In the genomic region with DNA sequence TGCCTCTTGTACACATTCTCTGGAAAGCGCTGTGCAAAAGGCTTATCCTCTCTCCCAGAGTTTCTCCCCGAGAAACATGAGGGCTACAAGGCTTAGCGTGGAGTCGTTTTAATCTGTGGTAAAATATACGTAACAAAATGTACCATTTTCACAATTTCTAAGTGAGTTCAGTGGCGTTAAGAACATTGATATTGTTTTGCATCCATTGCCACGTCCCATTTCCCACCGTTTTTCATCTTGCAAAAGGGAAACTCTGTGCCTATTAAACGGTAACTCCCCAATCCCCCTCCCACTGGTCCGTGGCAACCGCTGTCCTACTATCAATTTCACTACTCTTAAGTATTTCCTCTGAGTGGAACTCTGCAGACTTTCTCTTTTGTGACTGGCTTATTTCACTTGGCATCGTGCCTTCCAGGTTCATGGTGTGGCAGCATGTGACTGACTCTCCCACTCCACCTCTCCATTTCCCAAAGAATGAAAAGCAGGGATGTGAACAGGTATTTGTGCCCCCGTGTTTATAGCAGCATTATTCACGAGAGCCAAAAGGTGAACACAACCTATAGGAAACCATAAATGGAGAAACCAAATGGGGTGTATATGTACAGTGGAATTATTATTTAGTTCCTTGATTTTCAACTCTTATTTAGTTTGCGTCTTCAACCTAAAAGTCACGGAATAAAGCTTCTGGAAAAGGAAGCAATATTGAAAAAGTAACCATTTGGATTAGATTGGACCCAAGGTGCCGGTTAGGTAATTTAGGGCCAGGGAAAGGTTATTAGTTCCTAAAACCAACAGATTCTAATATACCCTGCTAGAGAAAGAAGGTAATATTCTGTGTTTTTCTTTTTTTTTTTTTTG, we compare ENCODE assay signal across 8 cellular contexts. TPM values are rescaled to one million over a fixed set of nuclear protein-coding genes. Genes with fewer than 3 reads are reported as not detected.
DNase-seq lines count a peak whose midpoint lies in the region; ATAC-seq and TF ChIP-seq lines count a peak whose summit lies in the region.

No MANE protein-coding gene starts in this region.

- no peak for TF ChIP-seq EP300 in gastroesophageal sphincter (IDR thresholded peaks at IDR 0.05)

- no peaks in the 10 kb centered on the region for H3K27me3 Mint-ChIP-seq in CD14-positive monocyte (ENCODE audit: low read depth in 3 of 3)
- no peaks in the 10 kb centered on the region; the same call in 1 of the 2 replicates for H3K27me3 Mint-ChIP-seq in HFFc6 (ENCODE audit: insufficient read depth)
- no peaks in the 10 kb centered on the region for H3K27me3 Mint-ChIP-seq in activated naive CD4-positive, alpha-beta T cell treated with anti-CD3 and anti-CD28 coated beads for 36 hours (ENCODE audit: low read depth)

- H3K4me3 Mint-ChIP-seq in CD14-positive monocyte (peak overlapping the region; percentile 97 to 99), HFFc6 (peak overlapping the region; percentile 91)
- H3K4me3 Mint-ChIP-seq in activated naive CD4-positive, alpha-beta T cell treated with anti-CD3 and anti-CD28 coated beads for 36 hours, result peak overlapping the region; percentile 89

- no peak for TF ChIP-seq POLR2A in gastroesophageal sphincter (IDR thresholded peaks at IDR 0.05)
- TF ChIP-seq POLR2A in prostate gland (IDR thresholded peaks at IDR 0.05), result no peak

- TF ChIP-seq CTCF in CD14-positive monocyte (IDR thresholded peaks at IDR 0.05) (no peak), HFFc6 (IDR thresholded peaks at IDR 0.05) (no peak), gastroesophageal sphincter (IDR thresholded peaks at IDR 0.05) (no peak), prostate gland (IDR thresholded peaks at IDR 0.05) (no peak)

- peak overlapping the region; percentile 98 to 100 (median 99) for H3K27ac Mint-ChIP-seq in CD14-positive monocyte
- peak overlapping the region; percentile 99 for H3K27ac Mint-ChIP-seq in HFFc6
- peak overlapping the region; percentile 96 for H3K27ac Mint-ChIP-seq in activated naive CD4-positive, alpha-beta T cell treated with anti-CD3 and anti-CD28 coated beads for 36 hours

- H3K36me3 ChIP-seq in gastroesophageal sphincter (no peaks in the 10 kb centered on the region), prostate gland (no peaks in the 10 kb centered on the region)

- H3K27ac ChIP-seq in gastroesophageal sphincter (peak overlapping the region; percentile 72 to 97 (median 96)), prostate gland (peak overlapping the region; percentile 95 to 96)

- WGBS in gastroesophageal sphincter (ENCODE audit: low coverage in 1 of 2), 2 donors, result 17 to 19% methylated on average over 17 of the region's 17 CpGs
- 18% methylated on average over 17 of the region's 17 CpGs for WGBS in prostate gland

- peaks cover 79% of the 10 kb centered on the region for H3K4me1 Mint-ChIP-seq in CD14-positive monocyte
- peaks cover 29% of the 10 kb centered on the region for H3K4me1 Mint-ChIP-seq in HFFc6 (ENCODE audit: low read depth)
- peaks cover 47% of the 10 kb centered on the region for H3K4me1 Mint-ChIP-seq in activated naive CD4-positive, alpha-beta T cell treated with anti-CD3 and anti-CD28 coated beads for 36 hours (ENCODE audit: low read depth)

- peak overlapping the region; percentile 61 to 86 for H3K4me3 ChIP-seq in gastroesophageal sphincter
- peak overlapping the region; percentile 81 to 90 for H3K4me3 ChIP-seq in prostate gland

- DNase-seq in CD14-positive monocyte (ENCODE audit: low spot score), result no peak
- peak; percentile 18 for DNase-seq in HFFc6
- peak; percentile 59 for DNase-seq in NCI-H774 (lab: John Stamatoyannopoulos, UW)
- peak; percentile 65 for DNase-seq in activated naive CD4-positive, alpha-beta T cell treated with anti-CD3 and anti-CD28 coated beads for 36 hours
- DNase-seq in prostate gland (ENCODE audit: low spot score), result peak; percentile 44

- H3K27me3 ChIP-seq in gastroesophageal sphincter (no peaks in the 10 kb centered on the region), prostate gland (replicated peaks; ENCODE audit: insufficient read depth) (no peaks in the 10 kb centered on the region)

- H3K4me1 ChIP-seq in gastroesophageal sphincter, result peaks cover 0 to 39% (median 22%) of the 10 kb centered on the region in 3 donors
- H3K4me1 ChIP-seq in prostate gland (replicated peaks), result peaks cover 5% of the 10 kb centered on the region

- CTCF ChIA-PET in activated naive CD4-positive, alpha-beta T cell treated with anti-CD3 and anti-CD28 coated beads for 36 hours (lab: Charles Lee), result interaction anchor here (1.0 kb wide), 1 partner anchor 12 kb away, joined by 3 read pairs; no protein-coding TSS in a partner anchor

- H3K9me3 Mint-ChIP-seq in CD14-positive monocyte (peaks cover 0 to 2% (median 0%) of the 10 kb centered on the region in 7 donors), HFFc6 (no peaks in the 10 kb centered on the region)
- no peaks in the 10 kb centered on the region for H3K9me3 Mint-ChIP-seq in activated naive CD4-positive, alpha-beta T cell treated with anti-CD3 and anti-CD28 coated beads for 36 hours

- H3K36me3 Mint-ChIP-seq in CD14-positive monocyte (no peaks in the 10 kb centered on the region), HFFc6 (ENCODE audit: low read depth) (no peaks in the 10 kb centered on the region)
- no peaks in the 10 kb centered on the region for H3K36me3 Mint-ChIP-seq in activated naive CD4-positive, alpha-beta T cell treated with anti-CD3 and anti-CD28 coated beads for 36 hours (ENCODE audit: low read depth)

- H3K9me3 ChIP-seq in gastroesophageal sphincter (no peaks in the 10 kb centered on the region), prostate gland (no peaks in the 10 kb centered on the region)

- intact Hi-C loops in CD14-positive monocyte (cut with micrococcal nuclease), result no loop called here
- intact Hi-C loops in activated naive CD4-positive, alpha-beta T cell treated with anti-CD3 and anti-CD28 coated beads for 36 hours (cut with micrococcal nuclease), result loop anchor here (1.0 to 10.0 kb wide), 11 partner anchors 38 to 1238 kb away; a partner anchor contains a TSS
- intact Hi-C loops in prostate gland (cut with DNase I), result no loop called here

- ATAC-seq in gastroesophageal sphincter (no peak), GM21528 (IDR thresholded peaks at IDR 0.05; ENCODE audit: low FRiP score, unreplicated experiment) (no peak), HG03571 (IDR thresholded peaks at IDR 0.05; ENCODE audit: unreplicated experiment) (no peak)

RNA-seq across cellular contexts. Expression of a gene that starts 1.1 kb away (rescaled TPM):
- 10 to 100 TPM; 10.1 to 16.6 TPM for polyA plus RNA-seq in CD14-positive monocyte
- total RNA-seq in HFFc6 (2021; fragmentation: NEBNext Ultra II Directional; extraction: Animal tissue kit (Norgen Biotek cat#: 25700)), result 10 to 100 TPM; 46.7 to 57.3 (median 51.7) TPM
- total RNA-seq in activated naive CD4-positive, alpha-beta T cell treated with anti-CD3 and anti-CD28 coated beads for 36 hours, result 10 to 100 TPM; 27.6 to 28.9 TPM
- total RNA-seq in gastroesophageal sphincter (10 to 100 TPM; 44.1 to 55.5 (median 51.4) TPM), prostate gland (10 to 100 TPM; 21.8 to 59.3 TPM)

RNA-seq across cellular contexts. Expression of a gene that starts 29.2 kb away (rescaled TPM):
- polyA plus RNA-seq in CD14-positive monocyte, result not detected
- total RNA-seq in HFFc6 (2021; fragmentation: NEBNext Ultra II Directional; extraction: Animal tissue kit (Norgen Biotek cat#: 25700)), result not detected
- total RNA-seq in activated naive CD4-positive, alpha-beta T cell treated with anti-CD3 and anti-CD28 coated beads for 36 hours, result under 1 TPM; 0.25 to 0.43 TPM
- total RNA-seq in gastroesophageal sphincter, result not detected
- 1 to 10 TPM in 1 of 2 donors, not detected in 1; 5.9 TPM for total RNA-seq in prostate gland
